15 cellular contexts compared by ENCODE assay signal in the genomic region with DNA sequence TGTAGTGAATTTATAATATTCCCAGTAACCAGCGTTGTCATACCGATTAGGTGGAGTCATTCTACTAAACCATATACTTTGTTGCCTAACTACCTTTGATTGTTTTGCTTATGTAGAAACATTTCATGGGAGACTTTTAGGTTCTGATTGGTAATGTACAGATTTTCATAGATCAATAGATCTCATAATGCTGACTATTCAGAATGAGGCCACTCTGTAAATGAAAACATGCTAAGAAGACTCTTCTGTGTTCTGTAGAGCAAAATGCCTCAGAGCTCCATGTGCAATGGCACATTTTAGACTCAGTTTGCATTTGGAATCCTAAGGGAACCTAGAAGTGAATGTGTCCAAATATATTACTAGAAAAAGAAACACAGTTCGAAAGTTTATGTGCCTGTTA. TPM values are rescaled to one million over a fixed set of nuclear protein-coding genes. Genes with fewer than 3 reads are reported as not detected.
DNase-seq lines count a peak whose midpoint lies in the region; ATAC-seq and TF ChIP-seq lines count a peak whose summit lies in the region.
"Had no signal": no experiment of that assay in that cellular context is flagged by ENCODE, and none has a peak within 500 bp of the region (broad histone marks: within the 10 kb centered on the region; RNA-seq: fewer than 3 reads in every experiment).

No MANE protein-coding gene starts in this region.

- WGBS in heart right ventricle, 2 donors = 95% methylated on average over 3 of the region's 3 CpGs
- WGBS in GM23248 (ENCODE audit: low coverage in 1 of 2, low lambda C conversion rate in 2 of 2, missing lambda C conversion rate in 2 of 2), 2 experiments = 97 to 99% methylated on average over 3 of the region's 3 CpGs

- H3K27me3 ChIP-seq in cardiac muscle cell = no peaks in the 10 kb centered on the region
- H3K27me3 ChIP-seq in heart right ventricle = no peaks in the 10 kb centered on the region
- no peaks in the 10 kb centered on the region for H3K27me3 ChIP-seq in GM23248 (replicated peaks; ENCODE audit: insufficient read depth)
- H3K27me3 ChIP-seq: BLaER1 had no signal

- no peaks in the 10 kb centered on the region for H4K20me1 ChIP-seq in GM23248 (ENCODE audit: insufficient read depth)
- H4K20me1 ChIP-seq: BLaER1 had no signal

- no peak overlapping the region for H3K4me2 ChIP-seq in GM23248 (ENCODE audit: unreplicated experiment)
- H3K4me2 ChIP-seq: BLaER1 had no signal

- peaks cover 8% of the 10 kb centered on the region for H3K9me3 Mint-ChIP-seq in activated T-helper 2 cell treated with anti-CD3 and anti-CD28 coated beads, Interferon-gamma antibody, Interleukin-2, Interleukin-4, amounts not matched to agents 10 μg/mL and 5 μg/mL and 100 μg/mL, durations not matched to agents 14 hours and 24 hours and 36 hours
- H3K9me3 Mint-ChIP-seq in nephron = no peaks in the 10 kb centered on the region

- DNase-seq in cardiac muscle cell (ENCODE audit: low read depth in 1 of 2, low spot score in 1 of 2) (no peak), heart right ventricle (no peak), GM23248 (no peak), SK-N-DZ (ENCODE audit: low spot score) (no peak), cerebellar nuclear complex (lab: John Stamatoyannopoulos, UW) (no peak)
- DNase-seq in activated T-helper 2 cell treated with anti-CD3 and anti-CD28 coated beads, Interferon-gamma antibody, Interleukin-2, Interleukin-4, amounts not matched to agents 10 μg/mL and 5 μg/mL and 100 μg/mL, durations not matched to agents 14 hours and 24 hours and 36 hours (ENCODE audit: low spot score) = no peak
- DNase-seq: DMS153, EL, H7, MM.1S, NCI-H1105, NCI-H187, NCI-H446 had no signal

- H3K36me3 ChIP-seq in cardiac muscle cell = peaks cover 13% of the 10 kb centered on the region
- peaks cover 0 to 53% (median 12%) of the 10 kb centered on the region in 9 donors for H3K36me3 ChIP-seq in heart right ventricle
- peaks cover 58% of the 10 kb centered on the region for H3K36me3 ChIP-seq in GM23248 (ENCODE audit: low read depth)

- intact Hi-C loops in heart right ventricle (cut with DNase I) = no loop called here
- intact Hi-C loops in activated T-helper 2 cell treated with anti-CD3 and anti-CD28 coated beads, Interferon-gamma antibody, Interleukin-2, Interleukin-4, amounts not matched to agents 10 μg/mL and 5 μg/mL and 100 μg/mL, durations not matched to agents 14 hours and 24 hours and 36 hours (cut with micrococcal nuclease) = no loop called here

- no peaks in the 10 kb centered on the region for H3K9me2 ChIP-seq in GM23248 (ENCODE audit: insufficient read depth)

- no peak overlapping the region for H3K9ac ChIP-seq in GM23248
- H3K9ac ChIP-seq: BLaER1 had no signal

- no peak overlapping the region for H2AFZ ChIP-seq in GM23248

- no peak overlapping the region for H3K4me3 Mint-ChIP-seq in activated T-helper 2 cell treated with anti-CD3 and anti-CD28 coated beads, Interferon-gamma antibody, Interleukin-2, Interleukin-4, amounts not matched to agents 10 μg/mL and 5 μg/mL and 100 μg/mL, durations not matched to agents 14 hours and 24 hours and 36 hours (ENCODE audit: low read depth)
- H3K4me3 Mint-ChIP-seq in nephron = no peak overlapping the region

- peaks cover 39% of the 10 kb centered on the region for H3F3A ChIP-seq in GM23248 (ENCODE audit: insufficient read depth)

- no peaks in the 10 kb centered on the region for H3K27me3 Mint-ChIP-seq in activated T-helper 2 cell treated with anti-CD3 and anti-CD28 coated beads, Interferon-gamma antibody, Interleukin-2, Interleukin-4, amounts not matched to agents 10 μg/mL and 5 μg/mL and 100 μg/mL, durations not matched to agents 14 hours and 24 hours and 36 hours (ENCODE audit: low read depth)
- H3K27me3 Mint-ChIP-seq in nephron (ENCODE audit: low read depth) = no peaks in the 10 kb centered on the region

- TF ChIP-seq CTCF in cardiac muscle cell (IDR thresholded peaks at IDR 0.05; ENCODE audit: low read depth, low read length) (no peak), heart right ventricle (IDR thresholded peaks at IDR 0.05) (no peak), nephron (IDR thresholded peaks at IDR 0.05; ENCODE audit: unreplicated experiment in 3 of 3) (no peak)

- H3K9me3 ChIP-seq in cardiac muscle cell (ENCODE audit: low read depth) = no peaks in the 10 kb centered on the region
- H3K9me3 ChIP-seq in heart right ventricle = no peaks in the 10 kb centered on the region
- H3K9me3 ChIP-seq in GM23248 (ENCODE audit: low read depth) = no peaks in the 10 kb centered on the region
- H3K9me3 ChIP-seq: BLaER1 had no signal

- peaks cover 100% of the 10 kb centered on the region for H3K79me2 ChIP-seq in GM23248 (ENCODE audit: insufficient read depth)

- H3K4me3 ChIP-seq in cardiac muscle cell = no peak overlapping the region
- H3K4me3 ChIP-seq in heart right ventricle = no peak overlapping the region
- H3K4me3 ChIP-seq in GM23248 = no peak overlapping the region
- H3K4me3 ChIP-seq: BLaER1 had no signal

- H3K4me1 Mint-ChIP-seq in activated T-helper 2 cell treated with anti-CD3 and anti-CD28 coated beads, Interferon-gamma antibody, Interleukin-2, Interleukin-4, amounts not matched to agents 10 μg/mL and 5 μg/mL and 100 μg/mL, durations not matched to agents 14 hours and 24 hours and 36 hours (ENCODE audit: low read depth) = peaks cover 54% of the 10 kb centered on the region
- peaks cover 49% of the 10 kb centered on the region for H3K4me1 Mint-ChIP-seq in nephron

- H3K4me1 ChIP-seq in cardiac muscle cell (ENCODE audit: low read depth) (peaks cover 11% of the 10 kb centered on the region), heart right ventricle (peaks cover 0 to 72% (median 48%) of the 10 kb centered on the region in 9 donors), GM23248 (ENCODE audit: insufficient read depth) (peaks cover 46% of the 10 kb centered on the region)
- H3K4me1 ChIP-seq: BLaER1 had no signal

- in situ Hi-C loops in GM23248 (cut with MboI) = no loop called here

- peak overlapping the region; percentile 11 for H3K27ac ChIP-seq in cardiac muscle cell
- H3K27ac ChIP-seq in heart right ventricle = no peak overlapping the region
- H3K27ac ChIP-seq in GM23248 = 0 out of 2 replicates have a peak overlapping the region, but pooled peaks have one; percentile 13
- H3K27ac ChIP-seq: BLaER1 had no signal

- ATAC-seq in heart right ventricle = no peak

- H3K36me3 Mint-ChIP-seq in activated T-helper 2 cell treated with anti-CD3 and anti-CD28 coated beads, Interferon-gamma antibody, Interleukin-2, Interleukin-4, amounts not matched to agents 10 μg/mL and 5 μg/mL and 100 μg/mL, durations not matched to agents 14 hours and 24 hours and 36 hours (ENCODE audit: low read depth) = peaks cover 80% of the 10 kb centered on the region
- peaks cover 53% of the 10 kb centered on the region for H3K36me3 Mint-ChIP-seq in nephron (ENCODE audit: low read depth)

- peak overlapping the region; percentile 63 for H3K27ac Mint-ChIP-seq in activated T-helper 2 cell treated with anti-CD3 and anti-CD28 coated beads, Interferon-gamma antibody, Interleukin-2, Interleukin-4, amounts not matched to agents 10 μg/mL and 5 μg/mL and 100 μg/mL, durations not matched to agents 14 hours and 24 hours and 36 hours
- peak overlapping the region; percentile 54 to 77 (median 58) for H3K27ac Mint-ChIP-seq in nephron

RNA-seq across cellular contexts. Expression of gene CBLB, which starts 20.0 kb away (rescaled TPM):
- total RNA-seq in cardiac muscle cell (48.2 and 53.1 TPM in 2 replicates), heart right ventricle (10 to 100 TPM; 31.2 to 72.7 (median 46.0) TPM)
- polyA plus RNA-seq in cardiac muscle cell (30.3 and 34.9 TPM in 2 replicates), heart right ventricle (10 to 100 TPM; 14.2 to 61.7 TPM), GM23248 (2016; fragmentation: Nextera tagmentation; extraction: Ambion mirVana) (36.4 and 41.9 TPM in 2 replicates)
- 36.6 and 60.7 TPM in 2 replicates for total RNA-seq in GM23248 (2014; rRNA removed; shearing (Covaris generic))
- 146 and 152 TPM in 2 replicates for total RNA-seq in activated T-helper 2 cell treated with anti-CD3 and anti-CD28 coated beads, Interferon-gamma antibody, Interleukin-2, Interleukin-4, amounts not matched to agents 10 μg/mL and 5 μg/mL and 100 μg/mL, durations not matched to agents 14 hours and 24 hours and 36 hours
- polyA plus RNA-seq in SK-N-DZ (2014; cell fraction: cytosol; rRNA removed) = 6.8 and 16.0 TPM in 2 replicates
- polyA plus RNA-seq in SK-N-DZ (2014; cell fraction: nucleus; rRNA removed) = 12.1 and 17.4 TPM in 2 replicates

Comparison
In these comparisons a context has a peak if more than half of its experiments do, and no peak if none do; other contexts are left out.
1. H3K27ac ChIP-seq: peak in cardiac muscle cell (single experiment) and GM23248 (single experiment); none in heart right ventricle (0 of 10).